7 cellular contexts compared by ENCODE assay signal in genomic region chr1:202888507-202889360, GRCh38. TPM values are rescaled to one million over a fixed set of nuclear protein-coding genes. Genes with fewer than 3 reads are reported as not detected.
DNase-seq lines count a peak whose midpoint lies in the region; ATAC-seq, FAIRE-seq and TF ChIP-seq lines count a peak whose summit lies in the region.

Gene RABIF (minus strand): TSS chr1:202889149. CDS start chr1:202889098, 51 bp downstream.

- H4K20me1 ChIP-seq in hepatocyte (ENCODE audit: insufficient read depth, poor library complexity, severe bottlenecking): no peaks in the 10 kb centered on the region

- no peaks in the 10 kb centered on the region for H3K9me3 ChIP-seq in hepatocyte (ENCODE audit: low read depth)

- peak within 1 kb of the TSS; percentile 84 for H3K4me2 ChIP-seq in hepatocyte

- WGBS in hepatocyte (ENCODE audit: low lambda C conversion rate, missing lambda C conversion rate): under 1% methylated on average over 77 of the region's 85 CpGs

- H3K4me1 ChIP-seq in hepatocyte (ENCODE audit: insufficient read depth): peaks cover 5% of the 10 kb centered on the region

- H3K9me2 ChIP-seq in hepatocyte (replicated peaks; ENCODE audit: insufficient read depth): no peaks in the 10 kb centered on the region

- peak within 1 kb of the TSS; percentile 46 for H2AFZ ChIP-seq in hepatocyte

- peak; percentile 23 for TF ChIP-seq CTCF in hepatocyte (IDR thresholded peaks at IDR 0.05; ENCODE audit: poor library complexity)
- peak; percentile 30 for TF ChIP-seq CTCF in retinal pigment epithelial cell (conservative IDR thresholded peaks at IDR 0.05; ENCODE audit: low read depth, low read length)

- H3K4me3 ChIP-seq in hepatocyte: peak within 1 kb of the TSS; percentile 76
- peak within 1 kb of the TSS; percentile 83 for H3K4me3 ChIP-seq in retinal pigment epithelial cell (ENCODE audit: low read length)

- H3K27me3 ChIP-seq in hepatocyte: no peaks in the 10 kb centered on the region

- H3K27ac ChIP-seq in hepatocyte: peak within 1 kb of the TSS; percentile 86

- FAIRE-seq in GM18507 (lab: Jason Lieb, UNC): peak; percentile 96

- peaks cover 39% of the 10 kb centered on the region for H3K79me2 ChIP-seq in hepatocyte

- ATAC-seq in HG02981 (IDR thresholded peaks at IDR 0.05; ENCODE audit: unreplicated experiment): peak; percentile 85

- DNase-seq in GM18507 (ENCODE audit: extremely low spot score, insufficient read length, low read depth): peak; percentile 94
- peak; percentile 85 for DNase-seq in NCI-H2029 treated with DMSO at 0.1 percent for 48 hours (lab: John Stamatoyannopoulos, UW)
- peak; percentile 93 for DNase-seq in T-helper 9 cell
- DNase-seq in astrocyte of the hippocampus (ENCODE audit: low read depth, low spot score): peak; percentile 98
- peak; percentile 99 for DNase-seq in hepatocyte (ENCODE audit: low spot score)
- peak; percentile 75 for DNase-seq in retinal pigment epithelial cell (ENCODE audit: low read depth)

- no peaks in the 10 kb centered on the region for H3K36me3 ChIP-seq in hepatocyte (replicated peaks; ENCODE audit: insufficient read depth, low read depth)

RNA-seq across cellular contexts. Expression of gene RABIF, which starts in this region (rescaled TPM):
- total RNA-seq in hepatocyte: 6.1 and 8.3 TPM in 2 replicates
- 13.6 and 14.7 TPM in 2 replicates for polyA plus RNA-seq in hepatocyte

Comparison
In these comparisons a context has a peak if more than half of its experiments do, and no peak if none do; other contexts are left out.
1. Peak in every context shown above with its lines: DNase-seq, ATAC-seq, H3K4me3 ChIP-seq and H3K27ac ChIP-seq.